In genomic region chr2:32865399-32866068, GRCh38 we compare ENCODE assay signal across 12 cellular contexts.
DNase-seq lines count a peak whose midpoint lies in the region; TF ChIP-seq lines count a peak whose summit lies in the region.
"Had no signal": no experiment of that assay in that cellular context is flagged by ENCODE, and none has a peak within 500 bp of the region (broad histone marks: within the 10 kb centered on the region; RNA-seq: fewer than 3 reads in every experiment).

No MANE protein-coding gene starts in this region.

- H3K4me3 ChIP-seq in adipocyte (ENCODE audit: low read length) (peak overlapping the region; percentile 25), kidney epithelial cell (ENCODE audit: low read depth, low read length) (no peak overlapping the region), endodermal cell (ENCODE audit: low read length) (no peak overlapping the region)
- H3K4me3 ChIP-seq: heart left ventricle had no signal

- H3K4me1 Mint-ChIP-seq in HFFc6 (ENCODE audit: low read depth) = peaks cover 47% of the 10 kb centered on the region
- H3K4me1 Mint-ChIP-seq in endodermal cell = no peaks in the 10 kb centered on the region

- H3K9ac ChIP-seq in adipocyte (ENCODE audit: low read length) (no peak overlapping the region), endodermal cell (ENCODE audit: extremely low read depth, low read length, poor library complexity, severe bottlenecking) (no peak overlapping the region)

- H3K36me3 ChIP-seq in adipocyte (ENCODE audit: control insufficient read depth, insufficient read depth, low read length, severe bottlenecking) (no peaks in the 10 kb centered on the region), kidney epithelial cell (ENCODE audit: control insufficient read depth, insufficient read depth, low read length) (no peaks in the 10 kb centered on the region), endodermal cell (ENCODE audit: control insufficient read depth, insufficient read depth, low read length) (no peaks in the 10 kb centered on the region)
- H3K36me3 ChIP-seq: heart left ventricle had no signal

- no peak overlapping the region for H3K27ac ChIP-seq in endodermal cell (ENCODE audit: low read depth, low read length)
- H3K27ac ChIP-seq: HL-60 had no signal

- 88 to 90% methylated on average over 3 of the region's 3 CpGs for WGBS in endodermal cell (ENCODE audit: insufficient coverage in 1 of 2, insufficient read length in 1 of 2), 2 experiments

- H3K9me3 Mint-ChIP-seq in HFFc6 = no peaks in the 10 kb centered on the region
- peaks cover 4% of the 10 kb centered on the region for H3K9me3 Mint-ChIP-seq in endodermal cell

- DNase-seq in AG20443 (ENCODE audit: low spot score) (peak; percentile 86), HFFc6 (peak; percentile 96), adipocyte (ENCODE audit: low read depth) (peak; percentile 79), kidney epithelial cell (ENCODE audit: low read depth) (peak; percentile 74), endodermal cell (no peak), NCI-H748 treated with DMSO at 0.1 percent for 48 hours (lab: John Stamatoyannopoulos, UW) (no peak), putamen (ENCODE audit: low spot score) (no peak)
- no peak for DNase-seq in activated effector memory CD4-positive, alpha-beta T cell treated with Interleukin-2 at 50 U/mL for 16 hours
- DNase-seq: amygdala; heart left ventricle; stimulated activated CD4-positive, alpha-beta T cell treated with anti-CD3 and anti-CD28 coated beads, Interleukin-2, amount 100 ng/mL, for 48 hours had no signal

- peaks cover 26% of the 10 kb centered on the region for H3K4me1 ChIP-seq in adipocyte (ENCODE audit: control insufficient read depth, insufficient read depth, low read length)
- H3K4me1 ChIP-seq in endodermal cell (ENCODE audit: control insufficient read depth, insufficient read depth, low read length) = no peaks in the 10 kb centered on the region

- H3K27ac Mint-ChIP-seq in HFFc6 (peak overlapping the region; percentile 98), endodermal cell (no peak overlapping the region)

- TF ChIP-seq CTCF in HFFc6 (IDR thresholded peaks at IDR 0.05) (no peak), kidney epithelial cell (IDR thresholded peaks at IDR 0.05; ENCODE audit: insufficient read depth, low read length, poor library complexity, severe bottlenecking) (no peak), endodermal cell (conservative IDR thresholded peaks at IDR 0.05) (no peak)

- peaks cover 3% of the 10 kb centered on the region for H3K27me3 Mint-ChIP-seq in HFFc6 (ENCODE audit: insufficient read depth)
- no peaks in the 10 kb centered on the region for H3K27me3 Mint-ChIP-seq in endodermal cell (ENCODE audit: insufficient read depth)

- H3K9me3 ChIP-seq in adipocyte (ENCODE audit: control insufficient read depth, low read length) (no peaks in the 10 kb centered on the region), endodermal cell (ENCODE audit: control insufficient read depth, low read length) (no peaks in the 10 kb centered on the region)
- H3K9me3 ChIP-seq: heart left ventricle had no signal

- H3K36me3 Mint-ChIP-seq in HFFc6 (ENCODE audit: low read depth) (no peaks in the 10 kb centered on the region), endodermal cell (ENCODE audit: low read depth) (no peaks in the 10 kb centered on the region)

- H3K4me3 Mint-ChIP-seq in HFFc6 = peak overlapping the region; percentile 87
- no peak overlapping the region for H3K4me3 Mint-ChIP-seq in endodermal cell

- H3K27me3 ChIP-seq in adipocyte (replicated peaks; ENCODE audit: control insufficient read depth, insufficient read depth, low read length) = peaks cover 14% of the 10 kb centered on the region
- no peaks in the 10 kb centered on the region for H3K27me3 ChIP-seq in kidney epithelial cell (ENCODE audit: control insufficient read depth, insufficient read depth, low read length)
- H3K27me3 ChIP-seq in endodermal cell (ENCODE audit: control insufficient read depth, insufficient read depth, low read length, poor library complexity, severe bottlenecking) = no peaks in the 10 kb centered on the region
- H3K27me3 ChIP-seq: heart left ventricle had no signal

Comparison
In these comparisons a context has a peak if more than half of its experiments do, and no peak if none do; other contexts are left out.
1. DNase-seq: peak in AG20443 (single experiment), HFFc6 (single experiment), adipocyte (single experiment) and kidney epithelial cell (single experiment); none in activated effector memory CD4-positive, alpha-beta T cell treated with Interleukin-2 at 50 U/mL for 16 hours (single experiment), endodermal cell (single experiment), NCI-H748 treated with DMSO at 0.1 percent for 48 hours (single experiment) and putamen (single experiment).